ENCODE assay signal across 19 cellular contexts in genomic region chr7:46747869-46748576, GRCh38.
DNase-seq lines count a peak whose midpoint lies in the region; ATAC-seq, FAIRE-seq and TF ChIP-seq lines count a peak whose summit lies in the region.
"Had no signal": no experiment of that assay in that cellular context is flagged by ENCODE, and none has a peak within 500 bp of the region (broad histone marks: within the 10 kb centered on the region; RNA-seq: fewer than 3 reads in every experiment).

No MANE protein-coding gene starts in this region.

- peak overlapping the region; percentile 94 for H3K27ac Mint-ChIP-seq in nephron progenitor cell

- no peak overlapping the region for H3K4me3 Mint-ChIP-seq in nephron progenitor cell

- peaks cover 8 to 24% (median 15%) of the 10 kb centered on the region in 10 experiments; a peak in 19 of 20 replicates for H3K4me1 ChIP-seq in BLaER1 treated with 17β-estradiol and CSF1 and Interleukin-3, amounts not matched to agents 10 nM and 100 nM

- H3K4me1 Mint-ChIP-seq in nephron progenitor cell, result peaks cover 82% of the 10 kb centered on the region

- H3K9me3 ChIP-seq in BLaER1 treated with 17β-estradiol and CSF1 and Interleukin-3, amounts not matched to agents 10 nM and 100 nM (replicated peaks in 1 of 11), result no peaks in the 10 kb centered on the region
- H3K9me3 ChIP-seq: SK-N-SH had no signal

- FAIRE-seq in RCC 7860 (lab: Jason Lieb, UNC) (peak; percentile 8), endometrium (lab: Jason Lieb, UNC) (peak; percentile 48)
- FAIRE-seq: GM12891 had no signal

- peak overlapping the region in 6 of 11 experiments; percentile 22 to 39 (median 29); a peak in 3 of 22 replicates for H3K4me2 ChIP-seq in BLaER1 treated with 17β-estradiol and CSF1 and Interleukin-3, amounts not matched to agents 10 nM and 100 nM
- H3K4me2 ChIP-seq: SK-N-SH had no signal

- H3K27me3 ChIP-seq in BLaER1 treated with 17β-estradiol and CSF1 and Interleukin-3, amounts not matched to agents 10 nM and 100 nM, result no peaks in the 10 kb centered on the region

- H4K20me1 ChIP-seq in BLaER1 treated with 17β-estradiol and CSF1 and Interleukin-3, amounts not matched to agents 10 nM and 100 nM, result no peaks in the 10 kb centered on the region

- H3K9me3 Mint-ChIP-seq in nephron progenitor cell, result peaks cover 10% of the 10 kb centered on the region

- no peak for TF ChIP-seq CTCF in nephron progenitor cell (IDR thresholded peaks at IDR 0.05)

- no peak overlapping the region for H3K9ac ChIP-seq in BLaER1 treated with 17β-estradiol and CSF1 and Interleukin-3, amounts not matched to agents 10 nM and 100 nM
- H3K9ac ChIP-seq: SK-N-SH had no signal

- peaks cover 3% of the 10 kb centered on the region for H3K27me3 Mint-ChIP-seq in nephron progenitor cell (ENCODE audit: low read depth, poor library complexity)

- H3K27ac ChIP-seq in BLaER1 treated with 17β-estradiol and CSF1 and Interleukin-3, amounts not matched to agents 10 nM and 100 nM, result no peak overlapping the region
- H3K27ac ChIP-seq: RWPE1 had no signal

- H3K36me3 Mint-ChIP-seq in nephron progenitor cell (ENCODE audit: low read depth), result peaks cover 6% of the 10 kb centered on the region

- no peak for ATAC-seq in GM19463 (IDR thresholded peaks at IDR 0.05; ENCODE audit: unreplicated experiment)

- H3K36me3 ChIP-seq in BLaER1 treated with 17β-estradiol and CSF1 and Interleukin-3, amounts not matched to agents 10 nM and 100 nM, result no peaks in the 10 kb centered on the region

- DNase-seq in RCC 7860 (ENCODE audit: low spot score) (no peak), nephron progenitor cell (no peak), kidney glomerular epithelial cell (lab: John Stamatoyannopoulos, UW) (no peak), hypothalamus (lab: John Stamatoyannopoulos, UW) (no peak)
- DNase-seq in stimulated activated CD4-positive, alpha-beta T cell treated with anti-CD3 and anti-CD28 coated beads, Interleukin-1b, Interleukin-23, amount 100 ng/mL, for 48 hours, result no peak
- DNase-seq: 8988T, GOT3, Karpas-422, NCI-H1694 treated with DMSO at 0.1 percent for 48 hours, NCI-H2081 treated with DMSO at 0.1 percent for 48 hours, NCI-H446 treated with DMSO at 0.1 percent for 48 hours, NCI-H526 treated with DMSO at 0.1 percent for 48 hours, SHP77 treated with DMSO at 0.1 percent for 48 hours, SK-N-SH had no signal

- no peak overlapping the region for H3K4me3 ChIP-seq in BLaER1 treated with 17β-estradiol and CSF1 and Interleukin-3, amounts not matched to agents 10 nM and 100 nM
